Comparison of ENCODE assay signal across 15 cellular contexts in the genomic region with DNA sequence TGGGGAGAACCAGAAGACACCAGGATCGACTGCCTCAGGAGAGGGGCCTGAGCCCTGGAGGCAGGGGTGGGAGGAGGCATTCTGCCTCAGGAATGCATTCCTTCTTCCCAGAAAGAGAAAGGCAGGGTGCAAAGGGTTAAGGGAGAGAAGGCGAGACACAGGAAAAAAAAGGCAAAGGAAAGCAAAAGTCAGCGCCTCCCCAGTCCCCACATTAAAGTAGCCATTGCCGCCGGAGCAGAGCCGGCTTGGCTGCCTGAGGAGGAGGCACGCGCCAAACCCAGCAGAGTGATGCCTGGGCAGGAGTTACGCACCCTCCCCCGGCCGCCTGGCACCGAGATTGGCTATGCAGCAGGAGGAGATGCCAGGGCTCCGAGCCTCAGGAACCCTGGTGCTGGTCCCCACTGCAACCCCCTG.
A peak's percentile ranks its signal among the peaks of the same experiment; 100 is the strongest.
DNase-seq lines count a peak whose midpoint lies in the region; ATAC-seq and TF ChIP-seq lines count a peak whose summit lies in the region.
"Had no signal": no experiment of that assay in that cellular context is flagged by ENCODE, and none has a peak within 500 bp of the region (broad histone marks: within the 10 kb centered on the region; RNA-seq: fewer than 3 reads in every experiment).

No MANE protein-coding gene starts in this region.

- H3K27ac ChIP-seq in gastroesophageal sphincter (no peak overlapping the region), mesenchymal stem cell (ENCODE audit: low read length, poor library complexity, severe bottlenecking) (no peak overlapping the region), thoracic aorta (no peak overlapping the region)
- H3K27ac ChIP-seq: colonic mucosa had no signal

- no peak overlapping the region for H3K27ac Mint-ChIP-seq in T-cell

- H3K36me3 Mint-ChIP-seq in T-cell: no peaks in the 10 kb centered on the region

- H3K9me3 ChIP-seq in gastroesophageal sphincter: no peaks in the 10 kb centered on the region
- H3K9me3 ChIP-seq in mesenchymal stem cell (ENCODE audit: control insufficient read depth, low read length): no peaks in the 10 kb centered on the region
- H3K9me3 ChIP-seq in thoracic aorta: no peaks in the 10 kb centered on the region
- H3K9me3 ChIP-seq: colonic mucosa had no signal

- no peak overlapping the region for H2AFZ ChIP-seq in mesenchymal stem cell (ENCODE audit: low read depth, low read length)

- peaks cover 8 to 11% of the 10 kb centered on the region in 2 donors for H3K27me3 Mint-ChIP-seq in T-cell

- H3K9ac ChIP-seq in mesenchymal stem cell (ENCODE audit: low read length): no peak overlapping the region

- peak overlapping the region in 1 of 3 donors; percentile 38 for H3K4me3 Mint-ChIP-seq in T-cell

- H2BK12ac ChIP-seq in mesenchymal stem cell (ENCODE audit: low read length in 2 of 2): no peak overlapping the region

- DNase-seq in DMS79 treated with DMSO at 0.1 percent for 48 hours (lab: John Stamatoyannopoulos, UW) (peak; percentile 4), DMS79 (lab: John Stamatoyannopoulos, UW) (no peak), mesenchymal stem cell (peak; percentile 24), thoracic aorta (ENCODE audit: low spot score) (no peak), AG08396 (ENCODE audit: low spot score) (no peak), T-cell (no peak)
- DNase-seq: 8988T; activated CD4-positive, alpha-beta T cell treated with anti-CD3 and anti-CD28 coated beads for 48 hours; activated effector memory CD4-positive, alpha-beta T cell treated with anti-CD3 and anti-CD28 coated beads, Interleukin-2, amount 50 U/mL, for 16 hours; colonic mucosa; DMS53; NCI-H1105; NCI-H774 had no signal

- H3K27me3 ChIP-seq in gastroesophageal sphincter: peaks cover 21% of the 10 kb centered on the region
- peaks cover 0 to 53% of the 10 kb centered on the region in 2 experiments for H3K27me3 ChIP-seq in mesenchymal stem cell (ENCODE audit: control insufficient read depth in 1 of 2, insufficient read depth in 1 of 2, low read length in 2 of 2)
- peaks cover 8% of the 10 kb centered on the region for H3K27me3 ChIP-seq in thoracic aorta (replicated peaks; ENCODE audit: insufficient read depth)
- H3K27me3 ChIP-seq: colonic mucosa had no signal

- no peak overlapping the region for H2BK120ac ChIP-seq in mesenchymal stem cell (ENCODE audit: low read depth, low read length)

- POLR2A ChIA-PET in T-cell (lab: Charles Lee): no interaction called here

- no peaks in the 10 kb centered on the region for H3K79me1 ChIP-seq in mesenchymal stem cell (replicated peaks; ENCODE audit: low read length, poor library complexity, severe bottlenecking)

- H3K4me1 ChIP-seq in gastroesophageal sphincter: peaks cover 0 to 16% (median 7%) of the 10 kb centered on the region in 3 donors
- H3K4me1 ChIP-seq in mesenchymal stem cell (ENCODE audit: control insufficient read depth, insufficient read depth, low read depth, low read length): peaks cover 4% of the 10 kb centered on the region
- H3K4me1 ChIP-seq in thoracic aorta (ENCODE audit: control insufficient read depth in 1 of 2, low read depth in 2 of 2): peaks cover 5 to 14% of the 10 kb centered on the region in 2 donors
- H3K4me1 ChIP-seq: colonic mucosa had no signal

- CTCF ChIA-PET in T-cell (lab: Charles Lee): no interaction called here

- TF ChIP-seq EP300 in gastroesophageal sphincter (IDR thresholded peaks at IDR 0.05): no peak

- H3K4ac ChIP-seq in mesenchymal stem cell (ENCODE audit: low read depth in 1 of 2, low read length in 2 of 2): no peak overlapping the region

- no peak overlapping the region for H2BK5ac ChIP-seq in mesenchymal stem cell (ENCODE audit: low read depth, low read length, poor library complexity, severe bottlenecking)

- no peak overlapping the region for H2BK15ac ChIP-seq in mesenchymal stem cell (ENCODE audit: low read depth, poor library complexity, severe bottlenecking)

- H3K23ac ChIP-seq in mesenchymal stem cell (ENCODE audit: low read length in 2 of 2): no peak overlapping the region

- ATAC-seq in gastroesophageal sphincter: peak; percentile 23
- ATAC-seq in thoracic aorta (ENCODE audit: insufficient number of reproducible peaks, low FRiP score, low read depth): no peak
- no peak for ATAC-seq in GM21723 (IDR thresholded peaks at IDR 0.05; ENCODE audit: unreplicated experiment)
- no peak for ATAC-seq in T-cell (replicated peaks in 1 of 4)

- no peak for TF ChIP-seq POLR2A in gastroesophageal sphincter (IDR thresholded peaks at IDR 0.05)

- TF ChIP-seq CTCF in gastroesophageal sphincter (IDR thresholded peaks at IDR 0.05): no peak
- TF ChIP-seq CTCF in thoracic aorta (IDR thresholded peaks at IDR 0.05): no peak

- no peak overlapping the region for H3K14ac ChIP-seq in mesenchymal stem cell (ENCODE audit: low read length in 2 of 2)

- peaks cover 3 to 14% (median 12%) of the 10 kb centered on the region in 3 donors for H3K4me1 Mint-ChIP-seq in T-cell

- no peaks in the 10 kb centered on the region for H3K9me3 Mint-ChIP-seq in T-cell

- no peak overlapping the region for H3K18ac ChIP-seq in mesenchymal stem cell (ENCODE audit: low read depth in 1 of 2, low read length in 2 of 2)

- H3K4me2 ChIP-seq in mesenchymal stem cell (ENCODE audit: low read length, poor library complexity, severe bottlenecking): no peak overlapping the region

- H4K8ac ChIP-seq in mesenchymal stem cell (ENCODE audit: low read length): no peak overlapping the region

- 0 to 8% methylated on average over 1 to 12 of the region's 13 CpGs for WGBS in gastroesophageal sphincter (ENCODE audit: low coverage in 1 of 2), 2 donors
- 19% methylated on average over 11 of the region's 13 CpGs for WGBS in mesenchymal stem cell

- H2AK5ac ChIP-seq in mesenchymal stem cell (ENCODE audit: low read length, severe bottlenecking): no peak overlapping the region

- H3K36me3 ChIP-seq in gastroesophageal sphincter (no peaks in the 10 kb centered on the region), mesenchymal stem cell (ENCODE audit: control insufficient read depth in 1 of 2, insufficient read depth in 2 of 2, low read depth in 1 of 2, low read length in 2 of 2) (no peaks in the 10 kb centered on the region), thoracic aorta (no peaks in the 10 kb centered on the region)
- H3K36me3 ChIP-seq: colonic mucosa had no signal

- no peak overlapping the region for H4K91ac ChIP-seq in mesenchymal stem cell (ENCODE audit: low read length)

- H3K4me3 ChIP-seq in gastroesophageal sphincter (peak overlapping the region in 1 of 2 donors; percentile 10), mesenchymal stem cell (ENCODE audit: insufficient read depth in 1 of 2, low read depth in 1 of 2, low read length in 2 of 2) (no peak overlapping the region), thoracic aorta (peak overlapping the region; percentile 33)
- H3K4me3 ChIP-seq: colonic mucosa had no signal

Comparison
In these comparisons a context has a peak if more than half of its experiments do, and no peak if none do; other contexts are left out.
1. DNase-seq: peak in DMS79 treated with DMSO at 0.1 percent for 48 hours (single experiment) and mesenchymal stem cell (single experiment); none in DMS79 (single experiment), thoracic aorta (single experiment), AG08396 (single experiment) and T-cell (0 of 34).